Comparison of ENCODE assay signal across 1 cellular context in the genomic region with DNA sequence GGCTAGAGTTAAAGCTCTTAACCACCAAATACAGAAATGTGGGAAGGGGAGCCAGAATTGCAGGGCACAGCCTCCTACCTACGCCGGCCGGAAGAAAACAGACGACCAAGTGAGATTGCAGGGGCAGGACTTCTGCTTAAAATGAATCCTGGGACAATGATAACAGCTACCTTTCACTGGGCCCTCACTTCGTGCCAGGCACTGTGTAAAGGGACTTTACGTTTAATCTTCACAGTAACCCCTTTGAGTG.
TF ChIP-seq lines count a peak whose summit lies in the region.

A gene (minus strand): TSS at position 212 of the 250 bp plus-strand sequence. CDS start 6,746 bp downstream, outside the sequence.

TF ChIP-seq in H1, 55 proteins besides CTCF, POLR2A, EP300 and RAD21 (continued from another document):
- TF ChIP-seq, protein P1, sequence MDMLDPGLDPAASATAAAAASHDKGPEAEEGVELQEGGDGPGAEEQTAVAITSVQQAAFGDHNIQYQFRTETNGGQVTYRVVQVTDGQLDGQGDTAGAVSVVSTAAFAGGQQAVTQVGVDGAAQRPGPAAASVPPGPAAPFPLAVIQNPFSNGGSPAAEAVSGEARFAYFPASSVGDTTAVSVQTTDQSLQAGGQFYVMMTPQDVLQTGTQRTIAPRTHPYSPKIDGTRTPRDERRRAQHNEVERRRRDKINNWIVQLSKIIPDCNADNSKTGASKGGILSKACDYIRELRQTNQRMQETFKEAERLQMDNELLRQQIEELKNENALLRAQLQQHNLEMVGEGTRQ (IDR thresholded peaks at IDR 0.05; ENCODE audit: low read length) = no peak
- TF ChIP-seq TEAD4 (IDR thresholded peaks at IDR 0.05; ENCODE audit: low read depth, low read length) = no peak
- TF ChIP-seq JUN (IDR thresholded peaks at IDR 0.05; ENCODE audit: low read depth, low read length) = no peak
